In the genomic region with DNA sequence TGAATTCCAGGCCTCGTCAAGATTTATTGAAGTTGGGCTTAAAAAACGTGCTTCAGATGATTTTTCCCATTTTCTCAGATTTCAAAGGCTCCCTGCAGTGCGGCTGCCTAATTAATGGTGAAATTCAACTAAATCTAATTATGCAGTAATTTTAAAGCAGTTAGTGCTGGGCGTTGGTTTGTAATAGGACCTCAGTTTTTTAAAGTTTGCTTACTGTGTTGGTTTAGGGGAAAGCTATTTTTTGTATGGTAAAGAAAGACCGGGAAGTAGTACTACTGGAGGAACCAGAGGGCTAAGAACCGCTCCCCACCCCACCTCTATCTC, we compare ENCODE assay signal across 11 cellular contexts. TPM values are rescaled to one million over a fixed set of nuclear protein-coding genes. Genes with fewer than 3 reads are reported as not detected.
DNase-seq lines count a peak whose midpoint lies in the region; ATAC-seq, FAIRE-seq and TF ChIP-seq lines count a peak whose summit lies in the region.
"Had no signal": no experiment of that assay in that cellular context is flagged by ENCODE, and none has a peak within 500 bp of the region (broad histone marks: within the 10 kb centered on the region; RNA-seq: fewer than 3 reads in every experiment).

No MANE protein-coding gene starts in this region.

- no peak for ATAC-seq in GM21576 (IDR thresholded peaks at IDR 0.05; ENCODE audit: unreplicated experiment)
- no peak for ATAC-seq in GM21447 (IDR thresholded peaks at IDR 0.05; ENCODE audit: unreplicated experiment)

- no peaks in the 10 kb centered on the region for H3K9me3 ChIP-seq in ectodermal cell (ENCODE audit: control insufficient read depth, low read length)
- no peaks in the 10 kb centered on the region for H3K9me3 ChIP-seq in mucosa of rectum (ENCODE audit: control insufficient read depth in 2 of 2, low read length in 2 of 2)
- no peaks in the 10 kb centered on the region for H3K9me3 ChIP-seq in thyroid gland
- H3K9me3 ChIP-seq: MG63 had no signal

- H3K27me3 ChIP-seq in ectodermal cell (ENCODE audit: control insufficient read depth, insufficient read depth, low read length, poor library complexity, severe bottlenecking) (peaks cover 58% of the 10 kb centered on the region), mucosa of rectum (ENCODE audit: control insufficient read depth in 2 of 2, insufficient read depth in 2 of 2, low read length in 2 of 2) (no peaks in the 10 kb centered on the region), thyroid gland (no peaks in the 10 kb centered on the region)
- H3K27me3 ChIP-seq: MG63 had no signal

- intact Hi-C loops in thyroid gland (cut with DNase I), result no loop called here

- H3K36me3 ChIP-seq in ectodermal cell (ENCODE audit: control insufficient read depth, insufficient read depth, low read length), result peaks cover 14% of the 10 kb centered on the region
- peaks cover 0 to 2% of the 10 kb centered on the region in 2 donors for H3K36me3 ChIP-seq in mucosa of rectum (ENCODE audit: control insufficient read depth in 2 of 2, insufficient read depth in 2 of 2, low read length in 2 of 2)
- H3K36me3 ChIP-seq in thyroid gland, result peaks cover 0 to 6% of the 10 kb centered on the region in 2 donors

- TF ChIP-seq POLR2A in thyroid gland (IDR thresholded peaks at IDR 0.05) (no peak), GM12891 (IDR thresholded peaks at IDR 0.05; ENCODE audit: low read depth, low read length) (no peak)

- CTCF ChIA-PET in RWPE1 (lab: Yijun Ruan, JAX), result interaction anchor here (3.4 kb wide), 1 partner anchor 15 kb away, joined by 13 read pairs; no protein-coding TSS in a partner anchor

- TF ChIP-seq CTCF in RWPE1 (conservative IDR thresholded peaks at IDR 0.05; ENCODE audit: low read depth) (no peak), thyroid gland (IDR thresholded peaks at IDR 0.05) (no peak)

- FAIRE-seq in GM12891 (lab: Jason Lieb, UNC), result no peak

- peaks cover 50% of the 10 kb centered on the region for H3K4me1 ChIP-seq in ectodermal cell (ENCODE audit: control insufficient read depth, insufficient read depth, low read length)
- peaks cover 7 to 34% of the 10 kb centered on the region in 2 donors for H3K4me1 ChIP-seq in mucosa of rectum (ENCODE audit: control insufficient read depth in 2 of 2, insufficient read depth in 2 of 2, low read length in 2 of 2)
- peaks cover 4 to 8% of the 10 kb centered on the region in 2 donors for H3K4me1 ChIP-seq in thyroid gland

- peak overlapping the region; percentile 87 for H3K27ac ChIP-seq in RWPE1
- no peak overlapping the region for H3K27ac ChIP-seq in ectodermal cell (ENCODE audit: insufficient read depth, low read depth, low read length, poor library complexity, severe bottlenecking)
- peak overlapping the region; percentile 69 to 72 for H3K27ac ChIP-seq in mucosa of rectum (ENCODE audit: low read depth in 2 of 2, low read length in 2 of 2)
- peak overlapping the region; percentile 73 to 97 (median 95) for H3K27ac ChIP-seq in thyroid gland

- WGBS in ectodermal cell, 2 experiments, result 6 to 8% methylated on average over 4 to 5 of the region's 6 CpGs
- 72 to 73% methylated on average over 6 of the region's 6 CpGs for WGBS in thyroid gland, 2 donors

- DNase-seq in RWPE1 (ENCODE audit: low spot score) (no peak), thyroid gland (no peak), GM12891 (ENCODE audit: insufficient read length, low spot score) (no peak)
- DNase-seq: caudate nucleus, DMS53, MG63, T-helper 1 cell had no signal

- H3K4me3 ChIP-seq in ectodermal cell (ENCODE audit: insufficient read depth, low read depth, low read length) (peak overlapping the region; percentile 88), mucosa of rectum (ENCODE audit: low read length in 2 of 2) (peak overlapping the region; percentile 4 to 62), thyroid gland (replicated peaks in 1 of 3) (peak overlapping the region in 1 of 3 donors; percentile 79)

- POLR2A ChIA-PET in RWPE1 (lab: Yijun Ruan, JAX; ENCODE audit: low non-redundant PET), result no interaction called here

- peak overlapping the region in 1 of 2 donors; percentile 44 for H3K9ac ChIP-seq in mucosa of rectum (ENCODE audit: low read depth in 1 of 2, low read length in 2 of 2)

TF ChIP-seq in GM12891, 5 proteins besides CTCF, POLR2A, EP300 and RAD21:
- TF ChIP-seq TAF1 (IDR thresholded peaks at IDR 0.05; ENCODE audit: low read depth, low read length) (no peak), PAX5 (IDR thresholded peaks at IDR 0.05; ENCODE audit: insufficient read depth, low read length, severe bottlenecking) (no peak), SPI1 (IDR thresholded peaks at IDR 0.05; ENCODE audit: low read depth, low read length) (no peak)

RNA-seq across cellular contexts. Expression of a gene that starts 11.6 kb away (rescaled TPM):
- 101 TPM for polyA plus RNA-seq in ectodermal cell (2013, experiment 1 of 4)
- polyA plus RNA-seq in ectodermal cell (2013, experiment 2 of 4), result 117 TPM
- polyA plus RNA-seq in ectodermal cell (2013, experiment 3 of 4), result 80.0 TPM
- polyA plus RNA-seq in ectodermal cell (2013, experiment 4 of 4), result 97.4 TPM
- total RNA-seq in thyroid gland, result 10 to 100 TPM; 18.3 to 30.2 (median 20.4) TPM
- polyA plus RNA-seq in GM12891 (2012; ENCODE audit: low read depth, missing spikeins), result 14.7 TPM
